ENCODE assay signal across 10 cellular contexts in genomic region chr3:15812183-15812582, GRCh38. TPM values are rescaled to one million over a fixed set of nuclear protein-coding genes. Genes with fewer than 3 reads are reported as not detected.
DNase-seq lines count a peak whose midpoint lies in the region; ATAC-seq and TF ChIP-seq lines count a peak whose summit lies in the region.
"Had no signal": no experiment of that assay in that cellular context is flagged by ENCODE, and none has a peak within 500 bp of the region (broad histone marks: within the 10 kb centered on the region; RNA-seq: fewer than 3 reads in every experiment).

No MANE protein-coding gene starts in this region.

- DNase-seq in NCI-H146 (lab: John Stamatoyannopoulos, UW) (peak; percentile 8), NCI-H146 treated with DMSO at 0.1 percent for 48 hours (lab: John Stamatoyannopoulos, UW; ENCODE audit: unreplicated experiment) (no peak), NCI-H1694 (lab: John Stamatoyannopoulos, UW) (peak; percentile 48), esophagus squamous epithelium (lab: John Stamatoyannopoulos, UW) (no peak), smooth muscle cell (lab: John Stamatoyannopoulos, UW; ENCODE audit: unreplicated experiment) (no peak), SHP77 treated with DMSO at 0.1 percent for 48 hours (lab: John Stamatoyannopoulos, UW) (no peak)

- H3K4me2 ChIP-seq in smooth muscle cell, result no peak overlapping the region
- H3K4me2 ChIP-seq: BLaER1 had no signal

- no peak overlapping the region for H3K9ac ChIP-seq in smooth muscle cell (ENCODE audit: low read depth)
- H3K9ac ChIP-seq: BLaER1 had no signal

- H3K36me3 Mint-ChIP-seq in activated T-helper 17 cell treated with anti-CD3 and anti-CD28 coated beads, Interleukin-2, amount 50 U/mL, for 72 hours (ENCODE audit: low read depth), result no peaks in the 10 kb centered on the region

- H3F3A ChIP-seq in smooth muscle cell (ENCODE audit: low read depth), result no peaks in the 10 kb centered on the region

- 94 to 96% methylated on average over 1 of the region's 1 CpG for WGBS in esophagus squamous epithelium, 2 donors
- WGBS in smooth muscle cell (ENCODE audit: low lambda C conversion rate), result 93% methylated on average over 1 of the region's 1 CpG

- H2AFZ ChIP-seq in smooth muscle cell (ENCODE audit: low read depth), result no peak overlapping the region

- no peaks in the 10 kb centered on the region for H3K9me3 Mint-ChIP-seq in activated T-helper 17 cell treated with anti-CD3 and anti-CD28 coated beads, Interleukin-2, amount 50 U/mL, for 72 hours
- H3K9me3 Mint-ChIP-seq: IgD-negative memory B cell had no signal

- H3K27ac ChIP-seq in esophagus squamous epithelium (no peak overlapping the region), smooth muscle cell (ENCODE audit: low read depth) (no peak overlapping the region)
- H3K27ac ChIP-seq: BLaER1 had no signal

- H3K4me3 ChIP-seq in esophagus squamous epithelium (no peak overlapping the region), smooth muscle cell (no peak overlapping the region)
- H3K4me3 ChIP-seq: BLaER1 had no signal

- ATAC-seq in activated T-helper 17 cell treated with anti-CD3 and anti-CD28 coated beads, Interleukin-2, amount 50 U/mL, for 72 hours (replicated peaks), result no peak
- no peak for ATAC-seq in GM21390 (IDR thresholded peaks at IDR 0.05; ENCODE audit: unreplicated experiment)

- no peaks in the 10 kb centered on the region for H3K9me3 ChIP-seq in esophagus squamous epithelium
- H3K9me3 ChIP-seq in smooth muscle cell (replicated peaks; ENCODE audit: low read depth), result no peaks in the 10 kb centered on the region
- H3K9me3 ChIP-seq: BLaER1 had no signal

- H3K4me1 Mint-ChIP-seq in activated T-helper 17 cell treated with anti-CD3 and anti-CD28 coated beads, Interleukin-2, amount 50 U/mL, for 72 hours, result peaks cover 23% of the 10 kb centered on the region

- TF ChIP-seq POLR2A in esophagus squamous epithelium (IDR thresholded peaks at IDR 0.05), result no peak

- intact Hi-C loops in esophagus squamous epithelium (cut with DNase I), result loop anchor here (5.0 to 10.0 kb wide), 2 partner anchors 180 to 433 kb away; no protein-coding TSS in a partner anchor

- no peaks in the 10 kb centered on the region for H3K27me3 Mint-ChIP-seq in activated T-helper 17 cell treated with anti-CD3 and anti-CD28 coated beads, Interleukin-2, amount 50 U/mL, for 72 hours
- H3K27me3 Mint-ChIP-seq: IgD-negative memory B cell had no signal

- peak in 4 of 6 experiments; percentile 43 to 64 (median 54) for TF ChIP-seq CTCF in esophagus squamous epithelium (IDR thresholded peaks at IDR 0.05)
- peak; percentile 63 for TF ChIP-seq CTCF in smooth muscle cell (IDR thresholded peaks at IDR 0.05; ENCODE audit: borderline replicate concordance, insufficient read depth, poor library complexity, severe bottlenecking)

- H3K4me1 ChIP-seq in esophagus squamous epithelium (peaks cover 0 to 29% (median 0%) of the 10 kb centered on the region in 3 donors), smooth muscle cell (ENCODE audit: low read depth) (no peaks in the 10 kb centered on the region)

- no peaks in the 10 kb centered on the region for H3K27me3 ChIP-seq in esophagus squamous epithelium
- no peaks in the 10 kb centered on the region for H3K27me3 ChIP-seq in smooth muscle cell (ENCODE audit: low read depth)
- H3K27me3 ChIP-seq: BLaER1 had no signal

- H3K79me2 ChIP-seq in smooth muscle cell (ENCODE audit: low read depth), result peaks cover 5% of the 10 kb centered on the region

- no peaks in the 10 kb centered on the region for H4K20me1 ChIP-seq in smooth muscle cell (ENCODE audit: low read depth)

- H3K4me3 Mint-ChIP-seq in activated T-helper 17 cell treated with anti-CD3 and anti-CD28 coated beads, Interleukin-2, amount 50 U/mL, for 72 hours, result no peak overlapping the region
- H3K4me3 Mint-ChIP-seq: IgD-negative memory B cell had no signal

- H3K27ac Mint-ChIP-seq in activated T-helper 17 cell treated with anti-CD3 and anti-CD28 coated beads, Interleukin-2, amount 50 U/mL, for 72 hours, result no peak overlapping the region
- H3K27ac Mint-ChIP-seq: IgD-negative memory B cell had no signal

- H3K36me3 ChIP-seq in esophagus squamous epithelium (no peaks in the 10 kb centered on the region), smooth muscle cell (ENCODE audit: low read depth) (no peaks in the 10 kb centered on the region)
- H3K36me3 ChIP-seq: BLaER1 had no signal

RNA-seq across cellular contexts. Expression of gene ANKRD28, which starts 14.4 kb away (rescaled TPM):
- total RNA-seq in esophagus squamous epithelium (10 to 100 TPM; 20.8 to 49.6 (median 31.8) TPM), smooth muscle cell (35.7 and 47.3 TPM in 2 replicates)
- 8.6 and 11.8 TPM in 2 replicates for polyA plus RNA-seq in smooth muscle cell
- total RNA-seq in activated T-helper 17 cell treated with anti-CD3 and anti-CD28 coated beads, Interleukin-2, amount 50 U/mL, for 72 hours, result 10 to 100 TPM; 54.5 to 69.3 TPM

Comparison
In these comparisons a context has a peak if more than half of its experiments do, and no peak if none do; other contexts are left out.
1. DNase-seq: peak in NCI-H146 (single experiment) and NCI-H1694 (single experiment); none in NCI-H146 treated with DMSO at 0.1 percent for 48 hours (single experiment), esophagus squamous epithelium (single experiment), smooth muscle cell (single experiment) and SHP77 treated with DMSO at 0.1 percent for 48 hours (single experiment).